Comparison of ENCODE assay signal across 20 cellular contexts in genomic region chr4:3374667-3375066, GRCh38.
"Had no signal": no experiment of that assay in that cellular context is flagged by ENCODE, and none has a peak within 500 bp of the region (broad histone marks: within the 10 kb centered on the region; RNA-seq: fewer than 3 reads in every experiment).

No MANE protein-coding gene starts in this region.

- H3K27ac ChIP-seq: colonic mucosa, hepatocyte, right atrium auricular region, testis, tibial nerve had no signal

- H3K4me3 Mint-ChIP-seq: endodermal cell; stimulated activated effector memory CD8-positive, alpha-beta T cell treated with anti-CD3 and anti-CD28 coated beads, Interleukin-12 subunit alpha, Interleukin-12 subunit beta, amount 100 ng/mL, for 72 hours; stimulated activated naive CD8-positive, alpha-beta T cell treated with anti-CD3 and anti-CD28 coated beads, Interleukin-15, amount 100 ng/mL, for 72 hours had no signal

- H3K9me3 ChIP-seq: colonic mucosa, mucosa of descending colon, right atrium auricular region, testis, tibial nerve had no signal

- H3K27me3 ChIP-seq: colonic mucosa, hepatocyte, right atrium auricular region, testis, tibial nerve had no signal

- DNase-seq: colonic mucosa; effector CD4-positive, alpha-beta T cell; endodermal cell; erythroblast; foreskin melanocyte; kidney; left cardiac atrium; left ventricle myocardium superior; mammary epithelial cell; mucosa of descending colon; naive thymus-derived CD8-positive, alpha-beta T cell; stimulated activated CD4-positive, alpha-beta T cell treated with anti-CD3 and anti-CD28 coated beads, Interleukin-4, amount 100 ng/mL, for 1 hour; stimulated activated CD8-positive, alpha-beta memory T cell treated with anti-CD3 and anti-CD28 coated beads, Interleukin-4, amount 100 ng/mL, for 48 hours; stimulated activated naive CD8-positive, alpha-beta T cell treated with anti-CD3 and anti-CD28 coated beads, Interleukin-15, amount 100 ng/mL, for 72 hours; testis had no signal

- H3K36me3 Mint-ChIP-seq: stimulated activated effector memory CD8-positive, alpha-beta T cell treated with anti-CD3 and anti-CD28 coated beads, Interleukin-12 subunit alpha, Interleukin-12 subunit beta, amount 100 ng/mL, for 72 hours had no signal

- H3K4me3 ChIP-seq: colonic mucosa, hepatocyte, mucosa of descending colon, right atrium auricular region, smooth muscle cell, testis, tibial nerve had no signal

- H3K36me3 ChIP-seq: colonic mucosa, right atrium auricular region had no signal

- H3K27ac Mint-ChIP-seq: endodermal cell; naive thymus-derived CD8-positive, alpha-beta T cell; stimulated activated effector memory CD8-positive, alpha-beta T cell treated with anti-CD3 and anti-CD28 coated beads, Interleukin-12 subunit alpha, Interleukin-12 subunit beta, amount 100 ng/mL, for 72 hours; stimulated activated naive CD8-positive, alpha-beta T cell treated with anti-CD3 and anti-CD28 coated beads, Interleukin-15, amount 100 ng/mL, for 72 hours had no signal

- H3K4me1 ChIP-seq: colonic mucosa, testis had no signal

- ATAC-seq: left cardiac atrium; left ventricle myocardium superior; mucosa of descending colon; naive thymus-derived CD8-positive, alpha-beta T cell; stimulated activated effector memory CD8-positive, alpha-beta T cell treated with anti-CD3 and anti-CD28 coated beads, Interleukin-12 subunit alpha, Interleukin-12 subunit beta, amount 100 ng/mL, for 72 hours; stimulated activated naive CD8-positive, alpha-beta T cell treated with anti-CD3 and anti-CD28 coated beads, Interleukin-15, amount 100 ng/mL, for 72 hours had no signal

- H2AFZ ChIP-seq: hepatocyte had no signal

- H3K4me2 ChIP-seq: hepatocyte, smooth muscle cell had no signal
